In the genomic region with DNA sequence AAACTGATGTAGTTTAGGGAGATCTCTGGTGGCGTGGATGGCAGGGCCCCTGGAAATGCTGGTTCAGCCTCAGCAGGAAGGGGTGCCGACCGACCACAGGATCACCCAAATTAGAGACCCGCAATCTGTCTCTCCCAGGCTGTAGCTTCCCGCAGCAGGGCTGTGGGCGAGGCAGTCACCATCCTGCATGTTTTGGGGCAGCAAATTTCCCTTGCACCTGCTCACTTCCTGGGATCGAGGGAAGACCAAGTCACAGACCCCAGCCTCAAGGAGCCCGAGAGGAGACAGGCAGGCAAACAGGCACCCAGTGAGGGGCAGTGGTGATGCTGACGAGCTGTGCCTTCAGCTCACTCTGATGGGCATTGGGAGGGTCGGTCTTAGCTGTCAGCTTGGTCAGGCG, we compare ENCODE assay signal across 18 cellular contexts. TPM values are rescaled to one million over a fixed set of nuclear protein-coding genes. Genes with fewer than 3 reads are reported as not detected.
A peak's percentile ranks its signal among the peaks of the same experiment; 100 is the strongest.
DNase-seq lines count a peak whose midpoint lies in the region; ATAC-seq and TF ChIP-seq lines count a peak whose summit lies in the region.
"Had no signal": no experiment of that assay in that cellular context is flagged by ENCODE, and none has a peak within 500 bp of the region (broad histone marks: within the 10 kb centered on the region; RNA-seq: fewer than 3 reads in every experiment).

No MANE protein-coding gene starts in this region.

- H3K36me3 ChIP-seq in PC-3 (ENCODE audit: low read depth, low read length) (no peaks in the 10 kb centered on the region), esophagus (ENCODE audit: control insufficient read depth in 2 of 2, insufficient read depth in 2 of 2, low read length in 1 of 2) (no peaks in the 10 kb centered on the region), neuronal stem cell (replicated peaks in 1 of 2; ENCODE audit: control insufficient read depth in 2 of 2, insufficient read depth in 2 of 2, low read length in 2 of 2) (no peaks in the 10 kb centered on the region)
- H3K36me3 ChIP-seq: BE2C had no signal

- no peaks in the 10 kb centered on the region for H3K27me3 ChIP-seq in PC-3 (ENCODE audit: low read length)
- no peaks in the 10 kb centered on the region for H3K27me3 ChIP-seq in esophagus (ENCODE audit: control insufficient read depth in 1 of 2, insufficient read depth in 2 of 2, low read length in 2 of 2)
- peaks cover 0 to 10% (median 0%) of the 10 kb centered on the region in 3 experiments for H3K27me3 ChIP-seq in neuronal stem cell (ENCODE audit: control insufficient read depth in 3 of 3, insufficient read depth in 3 of 3, low read depth in 1 of 3, low read length in 3 of 3)
- H3K27me3 ChIP-seq: BE2C had no signal

- TF ChIP-seq CTCF in PC-3 (conservative IDR thresholded peaks at IDR 0.05; ENCODE audit: low read depth, low read length) = no peak

- WGBS in esophagus, 2 donors = 89% methylated on average over 11 of the region's 11 CpGs
- WGBS in neuronal stem cell (ENCODE audit: extremely low coverage in 2 of 2, insufficient read length in 2 of 2, insufficient replicate concordance in 1 of 2), 2 donors = no CpG with 5 or more reads among the region's 11 CpGs

- no peaks in the 10 kb centered on the region for H3K9me3 ChIP-seq in PC-3 (ENCODE audit: low read length)
- no peaks in the 10 kb centered on the region for H3K9me3 ChIP-seq in esophagus (ENCODE audit: control insufficient read depth in 2 of 2, insufficient read depth in 1 of 2, low read depth in 1 of 2, low read length in 1 of 2)
- H3K9me3 ChIP-seq in neuronal stem cell (replicated peaks in 1 of 2; ENCODE audit: control insufficient read depth in 2 of 2, insufficient read depth in 1 of 2, low read depth in 1 of 2, low read length in 2 of 2) = no peaks in the 10 kb centered on the region
- H3K9me3 ChIP-seq: BE2C had no signal

- H2BK5ac ChIP-seq in neuronal stem cell (ENCODE audit: low read length) = no peak overlapping the region

- no peak overlapping the region for H2BK12ac ChIP-seq in neuronal stem cell (ENCODE audit: low read length)

- H3K4me1 ChIP-seq in PC-3 (ENCODE audit: insufficient read depth, low read length) (peaks cover 59% of the 10 kb centered on the region), esophagus (ENCODE audit: control insufficient read depth in 2 of 2, insufficient read depth in 2 of 2, low read length in 1 of 2) (peaks cover 0 to 9% of the 10 kb centered on the region in 2 donors), neuronal stem cell (ENCODE audit: control insufficient read depth in 2 of 2, insufficient read depth in 1 of 2, low read depth in 1 of 2, low read length in 2 of 2) (no peaks in the 10 kb centered on the region)
- H3K4me1 ChIP-seq: BE2C had no signal

- H4K20me1 ChIP-seq in PC-3 (ENCODE audit: low read length) = no peaks in the 10 kb centered on the region

- no peak overlapping the region for H3K14ac ChIP-seq in neuronal stem cell (ENCODE audit: low read length)

- H3F3A ChIP-seq in PC-3 (ENCODE audit: low read length, unreplicated experiment) = no peaks in the 10 kb centered on the region

- peak overlapping the region; percentile 41 for H3K18ac ChIP-seq in neuronal stem cell (ENCODE audit: low read length)

- no peak overlapping the region for H2AK5ac ChIP-seq in neuronal stem cell (ENCODE audit: low read depth, low read length)

- H3K27me3 Mint-ChIP-seq in activated T-cell treated with anti-CD3 and anti-CD28 coated beads, Interleukin-2, amount 50 U/mL, for 4 hours (ENCODE audit: low read depth) = no peaks in the 10 kb centered on the region

- no peak overlapping the region for H4K91ac ChIP-seq in neuronal stem cell (ENCODE audit: low read depth, low read length, poor library complexity)

- no peak overlapping the region for H3K4me3 Mint-ChIP-seq in activated T-cell treated with anti-CD3 and anti-CD28 coated beads, Interleukin-2, amount 50 U/mL, for 4 hours
- H3K4me3 Mint-ChIP-seq: CD4-positive, CD25-positive, alpha-beta regulatory T cell; CD8-positive, alpha-beta memory T cell; HFFc6 had no signal

- CTCF ChIA-PET in PC-3 (lab: Charles Lee) = no interaction called here

- H3K9ac ChIP-seq in PC-3 (ENCODE audit: low read length) (peak overlapping the region; percentile 31; the same call in 1 of the 2 replicates), neuronal stem cell (ENCODE audit: low read depth, low read length, poor library complexity) (no peak overlapping the region)
- H3K9ac ChIP-seq: GM23248 had no signal

- no peak overlapping the region for H2BK120ac ChIP-seq in neuronal stem cell (ENCODE audit: low read depth, low read length)

- H3K23ac ChIP-seq in neuronal stem cell (ENCODE audit: low read depth, low read length, poor library complexity) = no peak overlapping the region

- H3K4me1 Mint-ChIP-seq in activated T-cell treated with anti-CD3 and anti-CD28 coated beads, Interleukin-2, amount 50 U/mL, for 4 hours (ENCODE audit: low read depth) = no peaks in the 10 kb centered on the region
- H3K4me1 Mint-ChIP-seq: CD4-positive, CD25-positive, alpha-beta regulatory T cell; CD8-positive, alpha-beta memory T cell; IgD-negative memory B cell had no signal

- DNase-seq in PC-3 (no peak), neuronal stem cell (ENCODE audit: low spot score) (no peak), HPDE6-E6E7 (ENCODE audit: extremely low spot score) (no peak), SIG-M5 (lab: John Stamatoyannopoulos, UW) (no peak)
- DNase-seq in activated T-cell treated with anti-CD3 and anti-CD28 coated beads, Interleukin-2, amount 50 U/mL, for 4 hours = no peak
- DNase-seq: ACHN; BE2C; C1 segment of cervical spinal cord; CD4-positive, CD25-positive, alpha-beta regulatory T cell; COR-L47 had no signal

- H4K8ac ChIP-seq in neuronal stem cell (ENCODE audit: low read depth, low read length) = no peak overlapping the region

- H2BK15ac ChIP-seq in neuronal stem cell (ENCODE audit: low read length) = no peak overlapping the region

- H3K9me2 ChIP-seq in PC-3 (replicated peaks; ENCODE audit: low read length) = no peaks in the 10 kb centered on the region

- intact Hi-C loops in PC-3 (cut with micrococcal nuclease) = no loop called here

- H3K9me3 Mint-ChIP-seq in activated T-cell treated with anti-CD3 and anti-CD28 coated beads, Interleukin-2, amount 50 U/mL, for 4 hours = no peaks in the 10 kb centered on the region
- H3K9me3 Mint-ChIP-seq: CD4-positive, CD25-positive, alpha-beta regulatory T cell; CD8-positive, alpha-beta memory T cell; HFFc6 had no signal

- no peaks in the 10 kb centered on the region for H3K79me2 ChIP-seq in PC-3 (ENCODE audit: low read length)

- H3K4me2 ChIP-seq in PC-3 (ENCODE audit: low read length) (peak overlapping the region; percentile 67), neuronal stem cell (ENCODE audit: insufficient read depth, low read length, poor library complexity, severe bottlenecking) (no peak overlapping the region)

- H3K4me3 ChIP-seq in PC-3 (ENCODE audit: low read length) (no peak overlapping the region), esophagus (ENCODE audit: low read depth in 1 of 2, low read length in 2 of 2) (peak overlapping the region; percentile 16 to 32), neuronal stem cell (ENCODE audit: low read length in 2 of 2) (no peak overlapping the region)
- H3K4me3 ChIP-seq: GM23248 had no signal

- ATAC-seq in PC-3 = no peak
- ATAC-seq in activated T-cell treated with anti-CD3 and anti-CD28 coated beads, Interleukin-2, amount 50 U/mL, for 4 hours = no peak
- no peak for ATAC-seq in GM19351 (IDR thresholded peaks at IDR 0.05; ENCODE audit: unreplicated experiment)
- ATAC-seq: HCT116 had no signal

- no TSS peak for BruUV-seq in PC-3 (replicated peaks; lab: Mats Ljungman, UMichigan)

- H3K27ac ChIP-seq in PC-3 (ENCODE audit: low read length) (peak overlapping the region; percentile 92), esophagus (ENCODE audit: low read depth in 2 of 2, low read length in 1 of 2) (peak overlapping the region; percentile 12 to 47), neuronal stem cell (replicated peaks; ENCODE audit: low read length) (no peak overlapping the region)
- H3K27ac ChIP-seq: GM23248, HL-60 had no signal

- H2AFZ ChIP-seq in PC-3 (ENCODE audit: low read length) (no peak overlapping the region), neuronal stem cell (ENCODE audit: low read length) (no peak overlapping the region)
- H2AFZ ChIP-seq: GM23248 had no signal

- H3K4ac ChIP-seq in neuronal stem cell (ENCODE audit: low read length) = no peak overlapping the region

- no peaks in the 10 kb centered on the region for H3K79me1 ChIP-seq in neuronal stem cell (ENCODE audit: low read depth, low read length)

- POLR2A ChIA-PET in PC-3 (lab: Charles Lee; ENCODE audit: unreplicated experiment) = no interaction called here

- no peaks in the 10 kb centered on the region for H3K36me3 Mint-ChIP-seq in activated T-cell treated with anti-CD3 and anti-CD28 coated beads, Interleukin-2, amount 50 U/mL, for 4 hours (ENCODE audit: insufficient read depth)
- H3K36me3 Mint-ChIP-seq: CD4-positive, CD25-positive, alpha-beta regulatory T cell; CD8-positive, alpha-beta memory T cell; IgD-negative memory B cell had no signal

RNA-seq across cellular contexts. Expression of a gene that starts 21.2 kb away (rescaled TPM):
- total RNA-seq in PC-3 (2014; rRNA removed) = 2.0 and 2.4 TPM in 2 replicates
- polyA plus RNA-seq in esophagus = 1 to 10 TPM; 4.7 to 8.9 TPM
- polyA plus RNA-seq in neuronal stem cell (2013, experiment 1 of 2) = 0.22 TPM
- polyA plus RNA-seq in neuronal stem cell (2013, experiment 2 of 2) = 0.15 TPM
- not detected for total RNA-seq in activated T-cell treated with anti-CD3 and anti-CD28 coated beads, Interleukin-2, amount 50 U/mL, for 4 hours
- total RNA-seq: CD4-positive, CD25-positive, alpha-beta regulatory T cell; CD8-positive, alpha-beta memory T cell; GM23248 had no signal
- polyA plus RNA-seq: CD4-positive, CD25-positive, alpha-beta regulatory T cell; CD8-positive, alpha-beta memory T cell; IgD-negative memory B cell had no signal

RNA-seq across cellular contexts. Expression of a gene that starts 33.6 kb away (rescaled TPM):
- 21.7 and 27.9 TPM in 2 replicates for total RNA-seq in PC-3 (2014; rRNA removed)
- 1 to 10 TPM; 3.4 to 7.2 TPM for polyA plus RNA-seq in esophagus
- polyA plus RNA-seq in neuronal stem cell (2013, experiment 1 of 2) = 6.7 TPM
- 6.7 TPM for polyA plus RNA-seq in neuronal stem cell (2013, experiment 2 of 2)
- total RNA-seq in activated T-cell treated with anti-CD3 and anti-CD28 coated beads, Interleukin-2, amount 50 U/mL, for 4 hours = not detected
- total RNA-seq: CD4-positive, CD25-positive, alpha-beta regulatory T cell; CD8-positive, alpha-beta memory T cell had no signal
- polyA plus RNA-seq: CD4-positive, CD25-positive, alpha-beta regulatory T cell; CD8-positive, alpha-beta memory T cell; IgD-negative memory B cell had no signal

Comparison
In these comparisons a context has a peak if more than half of its experiments do, and no peak if none do; other contexts are left out.
1. H3K4me3 ChIP-seq: peak in esophagus (2 of 2); none in PC-3 (single experiment) and neuronal stem cell (0 of 2).
2. RNA of a gene that starts 33.6 kb away (total RNA-seq): 21.7 to 27.9 TPM in PC-3; not detected in activated T-cell treated with anti-CD3 and anti-CD28 coated beads, Interleukin-2, amount 50 U/mL, for 4 hours; every median in the first group is over 10 times any median in the second.